ENCODE assay signal across 36 cellular contexts in the genomic region with DNA sequence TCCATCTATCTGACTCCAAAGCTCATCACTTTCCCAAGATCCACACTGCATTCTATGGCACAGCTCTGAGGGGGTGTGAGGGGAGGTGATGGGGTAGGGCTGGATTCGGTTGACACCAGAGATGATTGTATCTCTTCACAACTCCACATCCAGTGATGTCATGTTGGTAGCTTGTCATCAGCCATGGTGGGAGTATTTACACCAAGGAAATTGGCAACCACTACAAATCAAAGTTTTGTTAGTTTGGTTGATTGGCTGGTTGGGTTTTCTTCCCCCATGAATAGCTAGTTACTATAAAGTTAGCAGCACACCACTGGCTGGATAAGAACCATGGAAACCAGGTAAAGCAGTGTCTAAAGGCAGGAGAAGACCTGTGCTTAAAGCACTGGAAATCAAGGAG. TPM values are rescaled to one million over a fixed set of nuclear protein-coding genes. Genes with fewer than 3 reads are reported as not detected.
"Had no signal": no experiment of that assay in that cellular context is flagged by ENCODE, and none has a peak within 500 bp of the region (broad histone marks: within the 10 kb centered on the region; RNA-seq: fewer than 3 reads in every experiment).

No MANE protein-coding gene starts in this region.

- H3K4me3 Mint-ChIP-seq: activated B cell treated with CpG ODN at 0.5 μM for 24 hours; activated CD4-positive, alpha-beta memory T cell treated with anti-CD3 and anti-CD28 coated beads for 36 hours; activated CD4-positive, alpha-beta T cell treated with anti-CD3 and anti-CD28 coated beads, Interleukin-2, amount 10 ng/mL, durations not matched to agents 24 days and 14 days; activated CD8-positive, alpha-beta T cell treated with anti-CD3 and anti-CD28 coated beads for 36 hours; activated naive CD4-positive, alpha-beta T cell treated with anti-CD3 and anti-CD28 coated beads for 36 hours; activated naive CD8-positive, alpha-beta T cell treated with anti-CD3 and anti-CD28 coated beads for 36 hours; activated T-cell treated with anti-CD3 and anti-CD28 coated beads, Interleukin-2, amount 50 U/mL, for 24 hours; T-helper 1 cell treated with Interleukin-12 subunit alpha and Interleukin-12 subunit beta and Interleukin-4 antibody, amounts not matched to agents 30 μg/mL and 1 μg/mL, for 36 hours; T-helper 2 cell treated with Interferon-gamma antibody and Interleukin-4, amounts not matched to agents 5 μg/mL and 100 μg/mL, for 36 hours had no signal

- DNase-seq: activated B cell treated with CpG ODN at 0.5 μM for 24 hours; activated CD4-positive, alpha-beta memory T cell treated with anti-CD3 and anti-CD28 coated beads for 36 hours; activated CD4-positive, alpha-beta T cell treated with anti-CD3 and anti-CD28 coated beads for 4 hours; activated CD4-positive, alpha-beta T cell treated with anti-CD3 and anti-CD28 coated beads, Interleukin-2, amount 10 ng/mL, durations not matched to agents 24 days and 14 days; activated CD4-positive, alpha-beta T cell treated with anti-CD3 and anti-CD28 coated beads, Interleukin-2, amount 50 U/mL, for 1 hour; activated CD4-positive, alpha-beta T cell treated with anti-CD3 and anti-CD28 coated beads, Interleukin-2, amount 50 U/mL, for 4 hours; activated CD4-positive, CD25-positive, alpha-beta regulatory T cell treated with anti-CD3 and anti-CD28 coated beads, Interleukin-2, amount 50 U/mL, for 72 hours; activated CD8-positive, alpha-beta memory T cell treated with anti-CD3 and anti-CD28 coated beads, Interleukin-2, amount 50 U/mL, for 4 hours; activated CD8-positive, alpha-beta T cell treated with anti-CD3 and anti-CD28 coated beads for 36 hours; activated effector memory CD4-positive, alpha-beta T cell treated with anti-CD3 and anti-CD28 coated beads, Interleukin-2, amount 50 U/mL, for 16 hours; activated gamma-delta T cell treated with Interleukin-2 at 50 U/mL for 16 hours; activated naive CD4-positive, alpha-beta T cell; activated naive CD4-positive, alpha-beta T cell treated with anti-CD3 and anti-CD28 coated beads for 36 hours; activated naive CD4-positive, alpha-beta T cell treated with anti-CD3 and anti-CD28 coated beads, Interleukin-2, amount 50 U/mL, for 16 hours; activated naive CD8-positive, alpha-beta T cell treated with anti-CD3 and anti-CD28 coated beads for 36 hours; activated T-cell treated with anti-CD3 and anti-CD28 coated beads for 4 hours; activated T-cell treated with anti-CD3 and anti-CD28 coated beads, Interleukin-2, amount 50 U/mL, for 24 hours; activated T-cell treated with anti-CD3 and anti-CD28 coated beads, Interleukin-2, amount 50 U/mL, for 48 hours; adrenal gland; amniotic stem cell; aorta; body of pancreas; brain microvascular endothelial cell; central memory CD4-positive, alpha-beta T cell; T-helper 1 cell; T-helper 2 cell; T-helper 9 cell had no signal

- H3K9me3 Mint-ChIP-seq: activated B cell treated with CpG ODN at 0.5 μM for 24 hours; activated CD4-positive, alpha-beta memory T cell treated with anti-CD3 and anti-CD28 coated beads for 36 hours; activated CD4-positive, alpha-beta T cell treated with anti-CD3 and anti-CD28 coated beads, Interleukin-2, amount 10 ng/mL, durations not matched to agents 24 days and 14 days; activated CD8-positive, alpha-beta T cell treated with anti-CD3 and anti-CD28 coated beads for 36 hours; activated naive CD4-positive, alpha-beta T cell treated with anti-CD3 and anti-CD28 coated beads for 36 hours; activated naive CD4-positive, alpha-beta T cell treated with anti-CD3 and anti-CD28 coated beads, Interleukin-2, amount 50 U/mL, for 72 hours; activated naive CD8-positive, alpha-beta T cell treated with anti-CD3 and anti-CD28 coated beads for 36 hours; activated T-cell treated with anti-CD3 and anti-CD28 coated beads, Interleukin-2, amount 50 U/mL, for 24 hours; T-helper 1 cell treated with Interleukin-12 subunit alpha and Interleukin-12 subunit beta and Interleukin-4 antibody, amounts not matched to agents 30 μg/mL and 1 μg/mL, for 36 hours; T-helper 2 cell treated with Interferon-gamma antibody and Interleukin-4, amounts not matched to agents 5 μg/mL and 100 μg/mL, for 36 hours had no signal

- H3K36me3 ChIP-seq: brain microvascular endothelial cell, breast epithelium had no signal

- H3K27ac Mint-ChIP-seq: activated B cell treated with CpG ODN at 0.5 μM for 24 hours; activated CD4-positive, alpha-beta memory T cell treated with anti-CD3 and anti-CD28 coated beads for 36 hours; activated CD4-positive, alpha-beta T cell treated with anti-CD3 and anti-CD28 coated beads, Interleukin-2, amount 10 ng/mL, durations not matched to agents 24 days and 14 days; activated CD8-positive, alpha-beta T cell treated with anti-CD3 and anti-CD28 coated beads for 36 hours; activated naive CD4-positive, alpha-beta T cell treated with anti-CD3 and anti-CD28 coated beads for 36 hours; activated naive CD8-positive, alpha-beta T cell treated with anti-CD3 and anti-CD28 coated beads for 36 hours; activated T-cell treated with anti-CD3 and anti-CD28 coated beads, Interleukin-2, amount 50 U/mL, for 24 hours; T-helper 1 cell treated with Interleukin-12 subunit alpha and Interleukin-12 subunit beta and Interleukin-4 antibody, amounts not matched to agents 30 μg/mL and 1 μg/mL, for 36 hours; T-helper 2 cell treated with Interferon-gamma antibody and Interleukin-4, amounts not matched to agents 5 μg/mL and 100 μg/mL, for 36 hours had no signal

- H3K27me3 Mint-ChIP-seq: activated B cell treated with CpG ODN at 0.5 μM for 24 hours; activated CD4-positive, alpha-beta memory T cell treated with anti-CD3 and anti-CD28 coated beads for 36 hours; activated CD4-positive, alpha-beta T cell treated with anti-CD3 and anti-CD28 coated beads, Interleukin-2, amount 10 ng/mL, durations not matched to agents 24 days and 14 days; activated CD8-positive, alpha-beta T cell treated with anti-CD3 and anti-CD28 coated beads for 36 hours; activated naive CD8-positive, alpha-beta T cell treated with anti-CD3 and anti-CD28 coated beads for 36 hours; activated T-cell treated with anti-CD3 and anti-CD28 coated beads, Interleukin-2, amount 50 U/mL, for 24 hours had no signal

- H3K27ac ChIP-seq: adrenal gland, body of pancreas, brain microvascular endothelial cell, breast epithelium, VCaP had no signal

- H3K4me3 ChIP-seq: adrenal gland, body of pancreas, breast epithelium had no signal

- H3K9me3 ChIP-seq: adrenal gland, body of pancreas, breast epithelium had no signal

- H3K4me1 Mint-ChIP-seq: activated B cell treated with CpG ODN at 0.5 μM for 24 hours; activated naive CD8-positive, alpha-beta T cell treated with anti-CD3 and anti-CD28 coated beads for 36 hours had no signal

- H3K27me3 ChIP-seq: adrenal gland, body of pancreas, brain microvascular endothelial cell, breast epithelium had no signal

- H3K4me1 ChIP-seq: breast epithelium had no signal

- ATAC-seq: activated CD8-positive, alpha-beta T cell treated with anti-CD3 and anti-CD28 coated beads for 36 hours; activated naive CD4-positive, alpha-beta T cell treated with anti-CD3 and anti-CD28 coated beads, Interleukin-2, amount 50 U/mL, for 72 hours; body of pancreas had no signal

RNA-seq across cellular contexts. Expression of a gene that starts 20.9 kb away (rescaled TPM):
- total RNA-seq: activated CD4-positive, alpha-beta memory T cell treated with anti-CD3 and anti-CD28 coated beads for 36 hours; activated naive CD4-positive, alpha-beta T cell treated with anti-CD3 and anti-CD28 coated beads for 36 hours had no signal

RNA-seq across cellular contexts. Expression of a gene that starts 26.0 kb away (rescaled TPM):
- total RNA-seq: activated B cell treated with CpG ODN at 0.5 μM for 24 hours; activated CD4-positive, alpha-beta memory T cell treated with anti-CD3 and anti-CD28 coated beads for 36 hours; activated CD4-positive, alpha-beta T cell treated with anti-CD3 and anti-CD28 coated beads, Interleukin-2, amount 10 ng/mL, durations not matched to agents 24 days and 14 days; activated CD8-positive, alpha-beta memory T cell treated with anti-CD3 and anti-CD28 coated beads for 36 hours; activated CD8-positive, alpha-beta T cell treated with anti-CD3 and anti-CD28 coated beads for 36 hours; activated naive CD4-positive, alpha-beta T cell treated with anti-CD3 and anti-CD28 coated beads for 36 hours; activated naive CD4-positive, alpha-beta T cell treated with anti-CD3 and anti-CD28 coated beads, Interleukin-2, amount 50 U/mL, for 72 hours; activated naive CD8-positive, alpha-beta T cell treated with anti-CD3 and anti-CD28 coated beads for 36 hours; adrenal gland; aorta; astrocyte; body of pancreas; breast epithelium; cardiac septum; cerebellum had no signal
- polyA plus RNA-seq: adrenal gland, aorta had no signal
